Comparison of ENCODE assay signal across 1 cellular context in genomic region chr14:95189400-95190162, GRCh38.
TF ChIP-seq lines count a peak whose summit lies in the region.

No MANE protein-coding gene starts in this region.

TF ChIP-seq in IMR-90, 13 proteins besides CTCF, POLR2A, EP300 and RAD21 (continued from another document):
- TF ChIP-seq, protein P1, sequence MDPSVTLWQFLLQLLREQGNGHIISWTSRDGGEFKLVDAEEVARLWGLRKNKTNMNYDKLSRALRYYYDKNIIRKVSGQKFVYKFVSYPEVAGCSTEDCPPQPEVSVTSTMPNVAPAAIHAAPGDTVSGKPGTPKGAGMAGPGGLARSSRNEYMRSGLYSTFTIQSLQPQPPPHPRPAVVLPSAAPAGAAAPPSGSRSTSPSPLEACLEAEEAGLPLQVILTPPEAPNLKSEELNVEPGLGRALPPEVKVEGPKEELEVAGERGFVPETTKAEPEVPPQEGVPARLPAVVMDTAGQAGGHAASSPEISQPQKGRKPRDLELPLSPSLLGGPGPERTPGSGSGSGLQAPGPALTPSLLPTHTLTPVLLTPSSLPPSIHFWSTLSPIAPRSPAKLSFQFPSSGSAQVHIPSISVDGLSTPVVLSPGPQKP (IDR thresholded peaks at IDR 0.05; ENCODE audit: borderline replicate concordance, low read depth, low read length), result no peak
- no peak for TF ChIP-seq CEBPB (IDR thresholded peaks at IDR 0.05; ENCODE audit: low read depth, low read length)
- TF ChIP-seq RCOR1 (IDR thresholded peaks at IDR 0.05; ENCODE audit: insufficient replicate concordance, low read length), result no peak
- TF ChIP-seq FOS (IDR thresholded peaks at IDR 0.05; ENCODE audit: low read depth, low read length), result no peak
- TF ChIP-seq USF2 (IDR thresholded peaks at IDR 0.05; ENCODE audit: low read depth, low read length), result no peak
- TF ChIP-seq MAFK (IDR thresholded peaks at IDR 0.05; ENCODE audit: low read depth, low read length), result no peak
